In genomic region chr11:72813740-72814138, GRCh38 we compare ENCODE assay signal across 8 cellular contexts. TPM values are rescaled to one million over a fixed set of nuclear protein-coding genes. Genes with fewer than 3 reads are reported as not detected.
A peak's percentile ranks its signal among the peaks of the same experiment; 100 is the strongest.
DNase-seq lines count a peak whose midpoint lies in the region; TF ChIP-seq lines count a peak whose summit lies in the region.

No MANE protein-coding gene starts in this region.

- no peak for TF ChIP-seq CTCF in cardiac fibroblast (IDR thresholded peaks at IDR 0.05; ENCODE audit: low read depth, low read length)

- H3K4me3 ChIP-seq in cardiac fibroblast (replicated peaks in 1 of 2; ENCODE audit: low read depth in 2 of 2, low read length in 2 of 2): peak overlapping the region; percentile 48 to 65

- peak; percentile 70 for DNase-seq in stimulated activated CD8-positive, alpha-beta memory T cell treated with anti-CD3 and anti-CD28 coated beads, Interleukin-12 subunit alpha, Interleukin-12 subunit beta, amount 100 ng/mL, for 1 hour (ENCODE audit: low read depth)
- DNase-seq in stimulated activated CD8-positive, alpha-beta memory T cell treated with anti-CD3 and anti-CD28 coated beads, Interleukin-4, amount 100 ng/mL, for 48 hours: no peak
- peak; percentile 81 for DNase-seq in HCEC 1CT
- DNase-seq in LoVo (ENCODE audit: low spot score): peak; percentile 84
- DNase-seq in SK-MEL-5 (ENCODE audit: low read depth, low spot score): peak; percentile 83
- DNase-seq in cardiac fibroblast (ENCODE audit: low read depth in 2 of 2): peak; percentile 83 to 87
- peak; percentile 93 for DNase-seq in left kidney (ENCODE audit: low read depth, low spot score)
- DNase-seq in stimulated activated CD4-positive, alpha-beta T cell treated with anti-CD3 and anti-CD28 coated beads, Interleukin-4, amount 100 ng/mL, for 24 hours: peak; percentile 85

- in situ Hi-C loops in SK-MEL-5 (cut with HindIII; ENCODE audit: low pct_unique_long_range_greater_than_20kb, low sequenced_read_pairs): no loop called here

RNA-seq across cellular contexts. Expression of gene ATG16L2, which starts 0.5 kb away (rescaled TPM):
- total RNA-seq in SK-MEL-5 (2014; rRNA removed; shearing (Covaris generic)): 4.4 and 4.6 TPM in 2 replicates
- 5.3 and 6.3 TPM in 2 replicates for polyA plus RNA-seq in SK-MEL-5 (2015; cell fraction: cytosol; rRNA removed)
- polyA plus RNA-seq in SK-MEL-5 (2015; cell fraction: nucleus; rRNA removed): 112 and 118 TPM in 2 replicates

RNA-seq across cellular contexts. Expression of gene STARD10, which starts 19.9 kb away (rescaled TPM):
- total RNA-seq in SK-MEL-5 (2014; rRNA removed; shearing (Covaris generic)): 62.8 and 65.4 TPM in 2 replicates
- 30.1 and 31.8 TPM in 2 replicates for polyA plus RNA-seq in SK-MEL-5 (2015; cell fraction: cytosol; rRNA removed)
- 47.1 and 59.3 TPM in 2 replicates for polyA plus RNA-seq in SK-MEL-5 (2015; cell fraction: nucleus; rRNA removed)
